ENCODE assay signal across 25 cellular contexts in the genomic region with DNA sequence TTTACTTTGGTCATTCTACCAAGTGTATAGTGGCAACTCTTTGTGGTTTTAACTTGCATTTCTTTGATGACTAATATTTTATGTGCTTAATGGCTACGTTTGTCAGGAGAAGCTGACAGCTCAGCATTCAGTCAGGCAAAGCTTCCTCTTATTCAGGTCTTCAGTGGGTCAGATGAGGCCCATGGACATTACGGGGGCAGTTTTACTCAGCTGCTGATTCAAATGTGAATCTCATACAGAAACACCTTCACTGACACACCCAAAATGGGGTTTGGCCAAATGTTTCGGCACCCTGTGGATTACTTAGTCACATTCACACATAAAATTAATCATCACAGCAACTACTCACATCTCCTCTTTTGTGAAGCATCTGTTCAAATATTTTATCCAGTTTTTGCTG.
A peak's percentile ranks its signal among the peaks of the same experiment; 100 is the strongest.
DNase-seq lines count a peak whose midpoint lies in the region; ATAC-seq, FAIRE-seq and TF ChIP-seq lines count a peak whose summit lies in the region.
"Had no signal": no experiment of that assay in that cellular context is flagged by ENCODE, and none has a peak within 500 bp of the region (broad histone marks: within the 10 kb centered on the region; RNA-seq: fewer than 3 reads in every experiment).

No MANE protein-coding gene starts in this region.

- H3K4me1 ChIP-seq in RWPE2 (ENCODE audit: insufficient read depth, poor library complexity, severe bottlenecking) (peaks cover 8% of the 10 kb centered on the region), GM23248 (ENCODE audit: insufficient read depth) (no peaks in the 10 kb centered on the region)
- H3K4me1 ChIP-seq: BE2C, upper lobe of right lung had no signal

- in situ Hi-C loops in GM23248 (cut with MboI): no loop called here

- intact Hi-C loops in natural killer cell (cut with micrococcal nuclease): no loop called here

- no peak overlapping the region for H3K9ac ChIP-seq in GM23248

- H4K20me1 ChIP-seq in GM23248 (ENCODE audit: insufficient read depth): no peaks in the 10 kb centered on the region

- H3K4me3 Mint-ChIP-seq in natural killer cell: no peak overlapping the region
- H3K4me3 Mint-ChIP-seq: activated CD4-positive, alpha-beta T cell treated with anti-CD3 and anti-CD28 coated beads, Interleukin-2, amount 10 ng/mL, durations not matched to agents 7 days and 5 days; dendritic cell treated with granulocyte-macrophage colony-stimulating factor and Interleukin-4, amounts not matched to agents 40 ng/mL and 50 ng/mL, for 4 days; nephron progenitor cell had no signal

- TF ChIP-seq CTCF in NB4 (IDR thresholded peaks at IDR 0.05; ENCODE audit: low read depth, low read length) (no peak), RWPE2 (IDR thresholded peaks at IDR 0.05; ENCODE audit: poor library complexity, severe bottlenecking) (no peak), kidney epithelial cell (IDR thresholded peaks at IDR 0.05; ENCODE audit: insufficient read depth, low read length, poor library complexity, severe bottlenecking) (no peak), natural killer cell (IDR thresholded peaks at IDR 0.05) (no peak)

- no peak overlapping the region for H3K27ac Mint-ChIP-seq in natural killer cell
- H3K27ac Mint-ChIP-seq: activated CD4-positive, alpha-beta T cell treated with anti-CD3 and anti-CD28 coated beads, Interleukin-2, amount 10 ng/mL, durations not matched to agents 7 days and 5 days; dendritic cell treated with granulocyte-macrophage colony-stimulating factor and Interleukin-4, amounts not matched to agents 40 ng/mL and 50 ng/mL, for 4 days; nephron progenitor cell had no signal

- no peak for TF ChIP-seq POLR2A in H54 (IDR thresholded peaks at IDR 0.05; ENCODE audit: low read depth, low read length)
- TF ChIP-seq POLR2A in NB4 (IDR thresholded peaks at IDR 0.05; ENCODE audit: extremely low read depth, insufficient read length): no peak

- H3K4me3 ChIP-seq in NB4 (ENCODE audit: low read depth, low read length) (no peak overlapping the region), RWPE2 (ENCODE audit: severe bottlenecking) (no peak overlapping the region), kidney epithelial cell (ENCODE audit: low read depth, low read length) (no peak overlapping the region), GM23248 (no peak overlapping the region)
- H3K4me3 ChIP-seq: PC-9, upper lobe of right lung had no signal

- H3K9me3 ChIP-seq in RWPE2 (ENCODE audit: severe bottlenecking) (no peaks in the 10 kb centered on the region), GM23248 (ENCODE audit: low read depth) (peaks cover 9% of the 10 kb centered on the region)
- H3K9me3 ChIP-seq: BE2C, upper lobe of right lung had no signal

- H3K27ac ChIP-seq in RWPE2 (ENCODE audit: poor library complexity, severe bottlenecking): no peak overlapping the region
- H3K27ac ChIP-seq in GM23248: no peak overlapping the region
- H3K27ac ChIP-seq: PC-9, upper lobe of right lung had no signal

- FAIRE-seq in H54 (lab: Jason Lieb, UNC): no peak
- FAIRE-seq: D721Med, endothelial cell of umbilical vein had no signal

- no peaks in the 10 kb centered on the region for H3K36me3 Mint-ChIP-seq in natural killer cell

- H3K4me1 Mint-ChIP-seq in natural killer cell: no peaks in the 10 kb centered on the region
- H3K4me1 Mint-ChIP-seq: activated CD4-positive, alpha-beta T cell treated with anti-CD3 and anti-CD28 coated beads, Interleukin-2, amount 10 ng/mL, durations not matched to agents 7 days and 5 days; nephron progenitor cell had no signal

- H3K36me3 ChIP-seq in RWPE2 (ENCODE audit: low read depth) (no peaks in the 10 kb centered on the region), kidney epithelial cell (ENCODE audit: control insufficient read depth, insufficient read depth, low read length) (no peaks in the 10 kb centered on the region), GM23248 (ENCODE audit: low read depth) (no peaks in the 10 kb centered on the region)
- H3K36me3 ChIP-seq: BE2C, upper lobe of right lung had no signal

- no peaks in the 10 kb centered on the region for H3K79me2 ChIP-seq in GM23248 (ENCODE audit: insufficient read depth)

- no peaks in the 10 kb centered on the region for H3F3A ChIP-seq in GM23248 (ENCODE audit: insufficient read depth)

- DNase-seq in H54 (ENCODE audit: insufficient read length, low spot score) (peak; percentile 6), NB4 (ENCODE audit: low read depth) (peak; percentile 20), RWPE2 (ENCODE audit: low spot score) (peak; percentile 69), kidney epithelial cell (ENCODE audit: low read depth) (peak; percentile 2), NCI-H82 treated with DMSO at 0.1 percent for 48 hours (lab: John Stamatoyannopoulos, UW; ENCODE audit: unreplicated experiment) (no peak), GM23248 (no peak), Kasumi-1 (lab: John Stamatoyannopoulos, UW) (no peak), natural killer cell (no peak)
- DNase-seq: activated CD4-positive, alpha-beta T cell treated with anti-CD3 and anti-CD28 coated beads, Interleukin-2, amount 10 ng/mL, durations not matched to agents 7 days and 5 days; activated CD8-positive, alpha-beta memory T cell treated with anti-CD3 and anti-CD28 coated beads, Interleukin-2, amount 50 U/mL, for 4 hours; activated effector memory CD4-positive, alpha-beta T cell treated with Interleukin-2 at 50 U/mL for 16 hours; BE2C; foreskin melanocyte; H7; kidney; mesendoderm; NCI-H2029 treated with DMSO at 0.1 percent for 48 hours; nephron progenitor cell; PC-9; posterior cingulate gyrus; stimulated activated CD4-positive, alpha-beta T cell treated with anti-CD3 and anti-CD28 coated beads, Interleukin-4, amount 100 ng/mL, for 24 hours; upper lobe of right lung had no signal

- no peaks in the 10 kb centered on the region for H3K27me3 Mint-ChIP-seq in natural killer cell (ENCODE audit: low read depth in 2 of 2)
- H3K27me3 Mint-ChIP-seq: activated CD4-positive, alpha-beta T cell treated with anti-CD3 and anti-CD28 coated beads, Interleukin-2, amount 10 ng/mL, durations not matched to agents 7 days and 5 days; dendritic cell treated with granulocyte-macrophage colony-stimulating factor and Interleukin-4, amounts not matched to agents 40 ng/mL and 50 ng/mL, for 4 days had no signal

- no peaks in the 10 kb centered on the region for H3K9me2 ChIP-seq in GM23248 (ENCODE audit: insufficient read depth)

- no peaks in the 10 kb centered on the region for H3K27me3 ChIP-seq in RWPE2 (ENCODE audit: insufficient read depth, poor library complexity, severe bottlenecking)
- no peaks in the 10 kb centered on the region for H3K27me3 ChIP-seq in kidney epithelial cell (ENCODE audit: control insufficient read depth, insufficient read depth, low read length)
- no peaks in the 10 kb centered on the region for H3K27me3 ChIP-seq in GM23248 (replicated peaks; ENCODE audit: insufficient read depth)
- H3K27me3 ChIP-seq: BE2C, upper lobe of right lung had no signal

- H3K4me2 ChIP-seq in GM23248 (ENCODE audit: unreplicated experiment): no peak overlapping the region
- H3K4me2 ChIP-seq: PC-9 had no signal

- H3K9me3 Mint-ChIP-seq in natural killer cell: peaks cover 0 to 4% of the 10 kb centered on the region in 2 donors
- H3K9me3 Mint-ChIP-seq: activated CD4-positive, alpha-beta T cell treated with anti-CD3 and anti-CD28 coated beads, Interleukin-2, amount 10 ng/mL, durations not matched to agents 7 days and 5 days; nephron progenitor cell had no signal

- no peak overlapping the region for H2AFZ ChIP-seq in GM23248
- H2AFZ ChIP-seq: PC-9 had no signal

- WGBS in GM23248 (ENCODE audit: low coverage in 1 of 2, low lambda C conversion rate in 2 of 2, missing lambda C conversion rate in 2 of 2), 2 experiments: 17 to 26% methylated on average over 3 of the region's 3 CpGs

- ATAC-seq in RWPE2 (ENCODE audit: low read depth) (peak; percentile 99), natural killer cell (no peak)
- ATAC-seq: upper lobe of right lung had no signal

Comparison
In these comparisons a context has a peak if more than half of its experiments do, and no peak if none do; other contexts are left out.
1. DNase-seq: peak in H54 (single experiment), NB4 (single experiment), RWPE2 (single experiment) and kidney epithelial cell (single experiment); none in NCI-H82 treated with DMSO at 0.1 percent for 48 hours (single experiment), GM23248 (single experiment), Kasumi-1 (0 of 2) and natural killer cell (single experiment).